1 cellular context compared by ENCODE assay signal in the genomic region with DNA sequence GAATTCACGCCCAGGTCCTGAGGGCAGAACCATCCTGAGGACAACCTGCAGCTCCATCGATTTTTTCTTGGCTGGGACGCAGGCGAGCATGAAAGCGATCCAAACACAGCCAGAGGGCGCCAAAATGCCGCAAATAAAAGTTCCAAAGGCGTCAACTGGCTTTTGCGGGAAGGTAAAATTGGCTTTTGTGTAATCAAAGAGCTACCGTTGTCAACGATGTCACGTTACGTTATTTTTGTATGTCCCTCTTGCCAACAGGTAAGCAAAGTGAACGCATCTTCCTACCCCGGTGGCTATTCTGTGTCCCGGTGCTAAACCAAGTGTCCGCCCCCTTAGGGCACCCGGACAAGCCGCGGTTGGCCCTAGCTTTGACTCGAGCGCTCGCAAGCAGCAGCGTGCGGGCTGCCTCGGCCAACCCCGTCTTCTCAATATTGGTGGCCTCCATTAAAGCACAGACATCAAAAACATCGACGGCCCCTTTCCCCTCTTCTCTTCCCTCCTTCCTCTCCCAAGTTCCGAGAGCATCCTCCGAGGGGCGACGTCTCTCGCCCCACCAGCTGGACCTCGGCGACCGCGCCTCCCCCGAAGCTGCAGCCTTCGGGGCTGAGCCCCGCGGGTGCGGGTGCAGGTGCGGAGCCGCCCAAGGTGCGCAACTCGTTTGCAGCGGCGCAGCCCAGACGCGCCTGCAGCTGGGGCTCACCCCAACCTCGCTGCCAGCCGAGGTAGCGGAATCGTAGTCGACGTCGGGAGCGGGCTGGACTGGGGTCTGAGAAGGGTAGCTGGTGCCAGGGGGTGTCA.
TF ChIP-seq lines count a peak whose summit lies in the region.

No MANE protein-coding gene starts in this region.

TF ChIP-seq in WTC11, 78 proteins besides CTCF, POLR2A, EP300 and RAD21 (continued from another document):
- TF ChIP-seq, protein P1, sequence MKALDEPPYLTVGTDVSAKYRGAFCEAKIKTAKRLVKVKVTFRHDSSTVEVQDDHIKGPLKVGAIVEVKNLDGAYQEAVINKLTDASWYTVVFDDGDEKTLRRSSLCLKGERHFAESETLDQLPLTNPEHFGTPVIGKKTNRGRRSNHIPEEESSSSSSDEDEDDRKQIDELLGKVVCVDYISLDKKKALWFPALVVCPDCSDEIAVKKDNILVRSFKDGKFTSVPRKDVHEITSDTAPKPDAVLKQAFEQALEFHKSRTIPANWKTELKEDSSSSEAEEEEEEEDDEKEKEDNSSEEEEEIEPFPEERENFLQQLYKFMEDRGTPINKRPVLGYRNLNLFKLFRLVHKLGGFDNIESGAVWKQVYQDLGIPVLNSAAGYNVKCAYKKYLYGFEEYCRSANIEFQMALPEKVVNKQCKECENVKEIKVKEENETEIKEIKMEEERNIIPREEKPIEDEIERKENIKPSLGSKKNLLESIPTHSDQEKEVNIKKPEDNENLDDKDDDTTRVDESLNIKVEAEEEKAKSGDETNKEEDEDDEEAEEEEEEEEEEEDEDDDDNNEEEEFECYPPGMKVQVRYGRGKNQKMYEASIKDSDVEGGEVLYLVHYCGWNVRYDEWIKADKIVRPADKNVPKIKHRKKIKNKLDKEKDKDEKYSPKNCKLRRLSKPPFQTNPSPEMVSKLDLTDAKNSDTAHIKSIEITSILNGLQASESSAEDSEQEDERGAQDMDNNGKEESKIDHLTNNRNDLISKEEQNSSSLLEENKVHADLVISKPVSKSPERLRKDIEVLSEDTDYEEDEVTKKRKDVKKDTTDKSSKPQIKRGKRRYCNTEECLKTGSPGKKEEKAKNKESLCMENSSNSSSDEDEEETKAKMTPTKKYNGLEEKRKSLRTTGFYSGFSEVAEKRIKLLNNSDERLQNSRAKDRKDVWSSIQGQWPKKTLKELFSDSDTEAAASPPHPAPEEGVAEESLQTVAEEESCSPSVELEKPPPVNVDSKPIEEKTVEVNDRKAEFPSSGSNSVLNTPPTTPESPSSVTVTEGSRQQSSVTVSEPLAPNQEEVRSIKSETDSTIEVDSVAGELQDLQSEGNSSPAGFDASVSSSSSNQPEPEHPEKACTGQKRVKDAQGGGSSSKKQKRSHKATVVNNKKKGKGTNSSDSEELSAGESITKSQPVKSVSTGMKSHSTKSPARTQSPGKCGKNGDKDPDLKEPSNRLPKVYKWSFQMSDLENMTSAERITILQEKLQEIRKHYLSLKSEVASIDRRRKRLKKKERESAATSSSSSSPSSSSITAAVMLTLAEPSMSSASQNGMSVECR (CRISPR knock-in tag; IDR thresholded peaks at IDR 0.05; ENCODE audit: borderline replicate concordance) = peak; percentile 65; the same call in 1 of the 2 replicates
- TF ChIP-seq FOXK1 (CRISPR knock-in tag; IDR thresholded peaks at IDR 0.05) (no peak), ZNF396 (CRISPR knock-in tag; IDR thresholded peaks at IDR 0.05; ENCODE audit: borderline replicate concordance) (no peak), RORB (CRISPR knock-in tag; IDR thresholded peaks at IDR 0.05) (no peak), ZNF423 (CRISPR knock-in tag; IDR thresholded peaks at IDR 0.05) (no peak), ZNF416 (CRISPR knock-in tag; IDR thresholded peaks at IDR 0.05) (no peak)
- TF ChIP-seq, protein P2, sequence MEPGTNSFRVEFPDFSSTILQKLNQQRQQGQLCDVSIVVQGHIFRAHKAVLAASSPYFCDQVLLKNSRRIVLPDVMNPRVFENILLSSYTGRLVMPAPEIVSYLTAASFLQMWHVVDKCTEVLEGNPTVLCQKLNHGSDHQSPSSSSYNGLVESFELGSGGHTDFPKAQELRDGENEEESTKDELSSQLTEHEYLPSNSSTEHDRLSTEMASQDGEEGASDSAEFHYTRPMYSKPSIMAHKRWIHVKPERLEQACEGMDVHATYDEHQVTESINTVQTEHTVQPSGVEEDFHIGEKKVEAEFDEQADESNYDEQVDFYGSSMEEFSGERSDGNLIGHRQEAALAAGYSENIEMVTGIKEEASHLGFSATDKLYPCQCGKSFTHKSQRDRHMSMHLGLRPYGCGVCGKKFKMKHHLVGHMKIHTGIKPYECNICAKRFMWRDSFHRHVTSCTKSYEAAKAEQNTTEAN (CRISPR knock-in tag; IDR thresholded peaks at IDR 0.05) = no peak
- TF ChIP-seq, protein P3, sequence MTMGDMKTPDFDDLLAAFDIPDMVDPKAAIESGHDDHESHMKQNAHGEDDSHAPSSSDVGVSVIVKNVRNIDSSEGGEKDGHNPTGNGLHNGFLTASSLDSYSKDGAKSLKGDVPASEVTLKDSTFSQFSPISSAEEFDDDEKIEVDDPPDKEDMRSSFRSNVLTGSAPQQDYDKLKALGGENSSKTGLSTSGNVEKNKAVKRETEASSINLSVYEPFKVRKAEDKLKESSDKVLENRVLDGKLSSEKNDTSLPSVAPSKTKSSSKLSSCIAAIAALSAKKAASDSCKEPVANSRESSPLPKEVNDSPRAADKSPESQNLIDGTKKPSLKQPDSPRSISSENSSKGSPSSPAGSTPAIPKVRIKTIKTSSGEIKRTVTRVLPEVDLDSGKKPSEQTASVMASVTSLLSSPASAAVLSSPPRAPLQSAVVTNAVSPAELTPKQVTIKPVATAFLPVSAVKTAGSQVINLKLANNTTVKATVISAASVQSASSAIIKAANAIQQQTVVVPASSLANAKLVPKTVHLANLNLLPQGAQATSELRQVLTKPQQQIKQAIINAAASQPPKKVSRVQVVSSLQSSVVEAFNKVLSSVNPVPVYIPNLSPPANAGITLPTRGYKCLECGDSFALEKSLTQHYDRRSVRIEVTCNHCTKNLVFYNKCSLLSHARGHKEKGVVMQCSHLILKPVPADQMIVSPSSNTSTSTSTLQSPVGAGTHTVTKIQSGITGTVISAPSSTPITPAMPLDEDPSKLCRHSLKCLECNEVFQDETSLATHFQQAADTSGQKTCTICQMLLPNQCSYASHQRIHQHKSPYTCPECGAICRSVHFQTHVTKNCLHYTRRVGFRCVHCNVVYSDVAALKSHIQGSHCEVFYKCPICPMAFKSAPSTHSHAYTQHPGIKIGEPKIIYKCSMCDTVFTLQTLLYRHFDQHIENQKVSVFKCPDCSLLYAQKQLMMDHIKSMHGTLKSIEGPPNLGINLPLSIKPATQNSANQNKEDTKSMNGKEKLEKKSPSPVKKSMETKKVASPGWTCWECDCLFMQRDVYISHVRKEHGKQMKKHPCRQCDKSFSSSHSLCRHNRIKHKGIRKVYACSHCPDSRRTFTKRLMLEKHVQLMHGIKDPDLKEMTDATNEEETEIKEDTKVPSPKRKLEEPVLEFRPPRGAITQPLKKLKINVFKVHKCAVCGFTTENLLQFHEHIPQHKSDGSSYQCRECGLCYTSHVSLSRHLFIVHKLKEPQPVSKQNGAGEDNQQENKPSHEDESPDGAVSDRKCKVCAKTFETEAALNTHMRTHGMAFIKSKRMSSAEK (CRISPR knock-in tag; IDR thresholded peaks at IDR 0.05; ENCODE audit: borderline replicate concordance) = 0 out of 2 replicates have a peak, but pooled peaks have one; percentile 40
- TF ChIP-seq, protein P4, sequence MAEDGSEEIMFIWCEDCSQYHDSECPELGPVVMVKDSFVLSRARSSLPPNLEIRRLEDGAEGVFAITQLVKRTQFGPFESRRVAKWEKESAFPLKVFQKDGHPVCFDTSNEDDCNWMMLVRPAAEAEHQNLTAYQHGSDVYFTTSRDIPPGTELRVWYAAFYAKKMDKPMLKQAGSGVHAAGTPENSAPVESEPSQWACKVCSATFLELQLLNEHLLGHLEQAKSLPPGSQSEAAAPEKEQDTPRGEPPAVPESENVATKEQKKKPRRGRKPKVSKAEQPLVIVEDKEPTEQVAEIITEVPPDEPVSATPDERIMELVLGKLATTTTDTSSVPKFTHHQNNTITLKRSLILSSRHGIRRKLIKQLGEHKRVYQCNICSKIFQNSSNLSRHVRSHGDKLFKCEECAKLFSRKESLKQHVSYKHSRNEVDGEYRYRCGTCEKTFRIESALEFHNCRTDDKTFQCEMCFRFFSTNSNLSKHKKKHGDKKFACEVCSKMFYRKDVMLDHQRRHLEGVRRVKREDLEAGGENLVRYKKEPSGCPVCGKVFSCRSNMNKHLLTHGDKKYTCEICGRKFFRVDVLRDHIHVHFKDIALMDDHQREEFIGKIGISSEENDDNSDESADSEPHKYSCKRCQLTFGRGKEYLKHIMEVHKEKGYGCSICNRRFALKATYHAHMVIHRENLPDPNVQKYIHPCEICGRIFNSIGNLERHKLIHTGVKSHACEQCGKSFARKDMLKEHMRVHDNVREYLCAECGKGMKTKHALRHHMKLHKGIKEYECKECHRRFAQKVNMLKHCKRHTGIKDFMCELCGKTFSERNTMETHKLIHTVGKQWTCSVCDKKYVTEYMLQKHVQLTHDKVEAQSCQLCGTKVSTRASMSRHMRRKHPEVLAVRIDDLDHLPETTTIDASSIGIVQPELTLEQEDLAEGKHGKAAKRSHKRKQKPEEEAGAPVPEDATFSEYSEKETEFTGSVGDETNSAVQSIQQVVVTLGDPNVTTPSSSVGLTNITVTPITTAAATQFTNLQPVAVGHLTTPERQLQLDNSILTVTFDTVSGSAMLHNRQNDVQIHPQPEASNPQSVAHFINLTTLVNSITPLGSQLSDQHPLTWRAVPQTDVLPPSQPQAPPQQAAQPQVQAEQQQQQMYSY (CRISPR knock-in tag; IDR thresholded peaks at IDR 0.05) = no peak
- TF ChIP-seq, protein P5, sequence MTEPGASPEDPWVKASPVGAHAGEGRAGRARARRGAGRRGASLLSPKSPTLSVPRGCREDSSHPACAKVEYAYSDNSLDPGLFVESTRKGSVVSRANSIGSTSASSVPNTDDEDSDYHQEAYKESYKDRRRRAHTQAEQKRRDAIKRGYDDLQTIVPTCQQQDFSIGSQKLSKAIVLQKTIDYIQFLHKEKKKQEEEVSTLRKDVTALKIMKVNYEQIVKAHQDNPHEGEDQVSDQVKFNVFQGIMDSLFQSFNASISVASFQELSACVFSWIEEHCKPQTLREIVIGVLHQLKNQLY (CRISPR knock-in tag; IDR thresholded peaks at IDR 0.05) = no peak
- TF ChIP-seq, protein P6, sequence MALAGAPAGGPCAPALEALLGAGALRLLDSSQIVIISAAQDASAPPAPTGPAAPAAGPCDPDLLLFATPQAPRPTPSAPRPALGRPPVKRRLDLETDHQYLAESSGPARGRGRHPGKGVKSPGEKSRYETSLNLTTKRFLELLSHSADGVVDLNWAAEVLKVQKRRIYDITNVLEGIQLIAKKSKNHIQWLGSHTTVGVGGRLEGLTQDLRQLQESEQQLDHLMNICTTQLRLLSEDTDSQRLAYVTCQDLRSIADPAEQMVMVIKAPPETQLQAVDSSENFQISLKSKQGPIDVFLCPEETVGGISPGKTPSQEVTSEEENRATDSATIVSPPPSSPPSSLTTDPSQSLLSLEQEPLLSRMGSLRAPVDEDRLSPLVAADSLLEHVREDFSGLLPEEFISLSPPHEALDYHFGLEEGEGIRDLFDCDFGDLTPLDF (CRISPR knock-in tag; IDR thresholded peaks at IDR 0.05) = no peak
